10 cellular contexts compared by ENCODE assay signal in the genomic region with DNA sequence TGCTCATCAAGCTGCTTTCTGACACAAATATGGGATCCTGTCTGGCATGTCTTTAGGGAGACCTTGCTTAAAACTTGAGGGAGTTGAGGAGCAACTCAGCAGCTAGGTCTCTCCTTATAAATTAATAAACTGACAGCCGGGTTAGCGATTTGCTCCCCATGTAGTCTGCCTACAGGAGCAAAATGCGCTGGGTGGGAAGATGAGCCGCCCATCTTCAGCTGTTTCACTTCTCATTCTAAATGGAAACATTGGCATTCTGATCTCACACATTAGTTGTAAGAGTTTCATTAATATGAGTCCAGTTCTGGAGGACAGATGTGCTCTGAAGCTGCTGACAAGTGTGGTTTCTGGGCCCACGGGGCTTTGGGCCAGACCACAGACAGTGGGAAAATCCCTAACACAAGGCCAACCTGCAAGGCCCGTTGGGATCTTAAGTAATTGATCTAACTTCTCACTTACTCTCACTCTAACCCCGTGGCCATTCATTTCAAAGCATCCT.
DNase-seq lines count a peak whose midpoint lies in the region; ATAC-seq lines count a peak whose summit lies in the region.
"Had no signal": no experiment of that assay in that cellular context is flagged by ENCODE, and none has a peak within 500 bp of the region (broad histone marks: within the 10 kb centered on the region; RNA-seq: fewer than 3 reads in every experiment).

No MANE protein-coding gene starts in this region.

- DNase-seq in left cardiac atrium (peak; percentile 10), NCI-H2227 treated with DMSO at 0.1 percent for 48 hours (lab: John Stamatoyannopoulos, UW) (no peak), occipital lobe (lab: John Stamatoyannopoulos, UW) (no peak), dermis blood vessel endothelial cell (no peak), NCI-H2171 treated with DMSO at 0.1 percent for 48 hours (lab: John Stamatoyannopoulos, UW) (no peak)
- DNase-seq: GDM1, NCI-H187 treated with DMSO at 0.1 percent for 48 hours had no signal

- ATAC-seq in GM18499 (IDR thresholded peaks at IDR 0.05; ENCODE audit: insufficient read depth, unreplicated experiment) (peak; percentile 75), GM21423 (IDR thresholded peaks at IDR 0.05; ENCODE audit: unreplicated experiment) (peak; percentile 79), HG03432 (IDR thresholded peaks at IDR 0.05; ENCODE audit: unreplicated experiment) (peak; percentile 85), left cardiac atrium (peak in 1 of 2 donors; percentile 57)

- intact Hi-C loops in left cardiac atrium (cut with DNase I), result no loop called here
